In genomic region chr5:159102294-159102934, GRCh38 we compare ENCODE assay signal across 16 cellular contexts. TPM values are rescaled to one million over a fixed set of nuclear protein-coding genes. Genes with fewer than 3 reads are reported as not detected.
DNase-seq lines count a peak whose midpoint lies in the region; ATAC-seq, FAIRE-seq and TF ChIP-seq lines count a peak whose summit lies in the region.
"Had no signal": no experiment of that assay in that cellular context is flagged by ENCODE, and none has a peak within 500 bp of the region (broad histone marks: within the 10 kb centered on the region; RNA-seq: fewer than 3 reads in every experiment).

No MANE protein-coding gene starts in this region.

- H2BK15ac ChIP-seq in H9 (ENCODE audit: low read depth, low read length), result no peak overlapping the region

- no peak overlapping the region for H4K8ac ChIP-seq in H9 (replicated peaks; ENCODE audit: insufficient read length, low read depth, low read length)

- H3K23me2 ChIP-seq in H9 (ENCODE audit: insufficient read length, low read depth, low read length, poor library complexity, severe bottlenecking), result peaks cover 26% of the 10 kb centered on the region

- H3K56ac ChIP-seq in H9 (ENCODE audit: insufficient read length, low read depth, low read length), result no peak overlapping the region

- no peaks in the 10 kb centered on the region for H3K79me2 ChIP-seq in H9 (ENCODE audit: insufficient read depth, low read length)

- H3K9me3 ChIP-seq in gastroesophageal sphincter, result no peaks in the 10 kb centered on the region
- peaks cover 0 to 4% (median 0%) of the 10 kb centered on the region in 5 donors for H3K9me3 ChIP-seq in subcutaneous abdominal adipose tissue (ENCODE audit: control insufficient read depth in 5 of 5, low read length in 5 of 5)
- H3K9me3 ChIP-seq in H9 (ENCODE audit: control insufficient read depth, low read depth, low read length), result no peaks in the 10 kb centered on the region

- peaks cover 3% of the 10 kb centered on the region for H4K20me1 ChIP-seq in H9 (ENCODE audit: control insufficient read depth, insufficient read depth, insufficient read length)

- no peak overlapping the region for H4K5ac ChIP-seq in H9 (ENCODE audit: insufficient read length, low read depth, low read length)

- H3K4me3 Mint-ChIP-seq in H9, result no peak overlapping the region; a peak in 1 of 5 replicates

- H3K4ac ChIP-seq in H9 (ENCODE audit: low read depth, low read length), result no peak overlapping the region

- no peak overlapping the region for H3K4me2 ChIP-seq in H9 (ENCODE audit: insufficient read depth, insufficient read length, low read length)

- no peak overlapping the region for H2BK12ac ChIP-seq in H9 (ENCODE audit: insufficient read length, low read depth, low read length)

- H3T11ph ChIP-seq in H9 (ENCODE audit: low read length), result no peak overlapping the region

- 67% methylated on average over 1 of the region's 1 CpG; no CpG with 5 or more reads in 1 of the 2 donors for WGBS in gastroesophageal sphincter (ENCODE audit: low coverage in 1 of 2), 2 donors
- WGBS in H9 (ENCODE audit: extremely low coverage, insufficient read length, low lambda C conversion rate), result no CpG with 5 or more reads among the region's 1 CpG

- no peak overlapping the region for H2BK20ac ChIP-seq in H9 (ENCODE audit: low read depth, low read length, poor library complexity, severe bottlenecking)

- H2AK5ac ChIP-seq in H9 (ENCODE audit: insufficient read length, low read length), result no peak overlapping the region

- H3K27ac Mint-ChIP-seq in H9, result no peak overlapping the region
- H3K27ac Mint-ChIP-seq: CD14-positive monocyte had no signal

- H3K4me1 ChIP-seq in gastroesophageal sphincter, result peaks cover 0 to 82% (median 7%) of the 10 kb centered on the region in 3 donors
- H3K4me1 ChIP-seq in subcutaneous abdominal adipose tissue (ENCODE audit: control insufficient read depth in 5 of 5, insufficient read depth in 5 of 5, low read length in 5 of 5), result peaks cover 10 to 66% (median 37%) of the 10 kb centered on the region in 5 donors
- peaks cover 5% of the 10 kb centered on the region; the same call in 1 of the 2 replicates for H3K4me1 ChIP-seq in H9 (ENCODE audit: insufficient read depth, low read length)

- H4K91ac ChIP-seq in H9 (ENCODE audit: insufficient read length, low read depth, low read length), result no peak overlapping the region

- peaks cover 99% of the 10 kb centered on the region for H3K27me3 ChIP-seq in gastroesophageal sphincter
- H3K27me3 ChIP-seq in subcutaneous abdominal adipose tissue (ENCODE audit: control insufficient read depth in 5 of 5, insufficient read depth in 4 of 5, low read length in 5 of 5), result peaks cover 0 to 5% (median 0%) of the 10 kb centered on the region in 5 donors
- H3K27me3 ChIP-seq in H9 (ENCODE audit: insufficient read depth, low read length), result peaks cover 77% of the 10 kb centered on the region

- H3K79me1 ChIP-seq in H9 (ENCODE audit: insufficient read depth, low read depth, low read length, poor library complexity, severe bottlenecking), result no peaks in the 10 kb centered on the region

- ATAC-seq in gastroesophageal sphincter (no peak), HG03108 (IDR thresholded peaks at IDR 0.05; ENCODE audit: unreplicated experiment) (no peak)
- ATAC-seq: activated CD4-positive, CD25-positive, alpha-beta regulatory T cell treated with anti-CD3 and anti-CD28 coated beads, Interleukin-2, amount 50 U/mL, for 24 hours had no signal

- TF ChIP-seq CTCF in GM12864 (IDR thresholded peaks at IDR 0.05; ENCODE audit: low read depth, low read length, missing control alignments) (no peak), gastroesophageal sphincter (IDR thresholded peaks at IDR 0.05) (no peak), D721Med (IDR thresholded peaks at IDR 0.05; ENCODE audit: insufficient read depth, missing control alignments) (no peak), H9 (conservative IDR thresholded peaks at IDR 0.05) (no peak)

- peak overlapping the region; percentile 6; the same call in 1 of the 2 replicates for H3K4me3 ChIP-seq in GM12864 (ENCODE audit: low read depth, low read length)
- peak overlapping the region in 1 of 2 donors; percentile 64 for H3K4me3 ChIP-seq in gastroesophageal sphincter
- peak overlapping the region; percentile 11 to 95 (median 93) for H3K4me3 ChIP-seq in subcutaneous abdominal adipose tissue (ENCODE audit: low read depth in 1 of 5, low read length in 5 of 5)

- no peak overlapping the region for H2AFZ ChIP-seq in H9 (ENCODE audit: low read length)

- H3K18ac ChIP-seq in H9 (ENCODE audit: insufficient read length, low read depth, low read length), result no peak overlapping the region

- no peak overlapping the region for H2BK120ac ChIP-seq in H9 (ENCODE audit: low read depth, low read length, poor library complexity, severe bottlenecking)

- no peaks in the 10 kb centered on the region for H3K36me3 ChIP-seq in gastroesophageal sphincter
- H3K36me3 ChIP-seq in subcutaneous abdominal adipose tissue (ENCODE audit: control insufficient read depth in 5 of 5, insufficient read depth in 5 of 5, low read length in 5 of 5), result no peaks in the 10 kb centered on the region

- FAIRE-seq in D721Med (lab: Jason Lieb, UNC), result no peak
- FAIRE-seq: colon, endothelial cell of umbilical vein, H54 had no signal

- no peak for TF ChIP-seq EP300 in gastroesophageal sphincter (IDR thresholded peaks at IDR 0.05)

- H3K9me3 Mint-ChIP-seq in H9, result peaks cover 3 to 8% of the 10 kb centered on the region in 2 experiments; a peak in 3 of 5 replicates

- H3K27me3 Mint-ChIP-seq in H9 (ENCODE audit: low read depth), result peaks cover 100% of the 10 kb centered on the region

- H3K9ac ChIP-seq in subcutaneous abdominal adipose tissue (ENCODE audit: low read length in 5 of 5) (peak overlapping the region in 3 of 5 donors; percentile 13 to 43 (median 22)), H9 (ENCODE audit: extremely low read depth, insufficient read length, low read length) (no peak overlapping the region)

- no peak overlapping the region for H3K14ac ChIP-seq in H9 (ENCODE audit: insufficient read depth, low read length)

- H3K4me1 Mint-ChIP-seq in H9, result peaks cover 41 to 64% of the 10 kb centered on the region in 2 experiments

- H3K23ac ChIP-seq in H9 (ENCODE audit: insufficient read length, low read depth, low read length), result no peak overlapping the region

- H3K27ac ChIP-seq in gastroesophageal sphincter, result peak overlapping the region in 3 of 4 donors; percentile 35 to 85 (median 59)
- H3K27ac ChIP-seq in subcutaneous abdominal adipose tissue (ENCODE audit: low read depth, low read length), result peak overlapping the region; percentile 100
- H3K27ac ChIP-seq in H9 (ENCODE audit: insufficient read length, low read depth, low read length), result no peak overlapping the region

- DNase-seq in GM12864 (ENCODE audit: low read depth), result no peak
- DNase-seq in NCI-H526 (lab: John Stamatoyannopoulos, UW), result peak; percentile 10 to 23
- no peak for DNase-seq in DMS53 treated with DMSO at 0.1 percent for 48 hours (lab: John Stamatoyannopoulos, UW; ENCODE audit: unreplicated experiment)
- no peak for DNase-seq in D721Med (ENCODE audit: insufficient read length, low spot score)
- no peak for DNase-seq in H9
- DNase-seq: activated effector memory CD4-positive, alpha-beta T cell treated with Interleukin-2 at 50 U/mL for 16 hours; DMS79; NCI-H2029 had no signal

- H2BK5ac ChIP-seq in H9 (ENCODE audit: insufficient read length, low read length), result no peak overlapping the region

- no peak for TF ChIP-seq POLR2A in gastroesophageal sphincter (IDR thresholded peaks at IDR 0.05)

- H3K36me3 Mint-ChIP-seq in H9 (ENCODE audit: insufficient read depth in 1 of 3, low read depth in 3 of 3), result no peaks in the 10 kb centered on the region

RNA-seq across cellular contexts. Expression of gene EBF1, which starts 2.7 kb away (rescaled TPM):
- total RNA-seq in gastroesophageal sphincter (10 to 100 TPM; 16.8 to 28.5 (median 24.3) TPM), H9 (2021) (not detected in 2 replicates)

Comparison
In these comparisons a context has a peak if more than half of its experiments do, and no peak if none do; other contexts are left out.
1. DNase-seq: peak in NCI-H526 (2 of 2); none in GM12864 (single experiment), DMS53 treated with DMSO at 0.1 percent for 48 hours (single experiment), D721Med (single experiment) and H9 (single experiment).
2. RNA of gene EBF1, which starts 2.7 kb away (total RNA-seq): 16.8 to 28.5 TPM in gastroesophageal sphincter; not detected in H9; every median in the first group is over 10 times any median in the second.